In the genomic region with DNA sequence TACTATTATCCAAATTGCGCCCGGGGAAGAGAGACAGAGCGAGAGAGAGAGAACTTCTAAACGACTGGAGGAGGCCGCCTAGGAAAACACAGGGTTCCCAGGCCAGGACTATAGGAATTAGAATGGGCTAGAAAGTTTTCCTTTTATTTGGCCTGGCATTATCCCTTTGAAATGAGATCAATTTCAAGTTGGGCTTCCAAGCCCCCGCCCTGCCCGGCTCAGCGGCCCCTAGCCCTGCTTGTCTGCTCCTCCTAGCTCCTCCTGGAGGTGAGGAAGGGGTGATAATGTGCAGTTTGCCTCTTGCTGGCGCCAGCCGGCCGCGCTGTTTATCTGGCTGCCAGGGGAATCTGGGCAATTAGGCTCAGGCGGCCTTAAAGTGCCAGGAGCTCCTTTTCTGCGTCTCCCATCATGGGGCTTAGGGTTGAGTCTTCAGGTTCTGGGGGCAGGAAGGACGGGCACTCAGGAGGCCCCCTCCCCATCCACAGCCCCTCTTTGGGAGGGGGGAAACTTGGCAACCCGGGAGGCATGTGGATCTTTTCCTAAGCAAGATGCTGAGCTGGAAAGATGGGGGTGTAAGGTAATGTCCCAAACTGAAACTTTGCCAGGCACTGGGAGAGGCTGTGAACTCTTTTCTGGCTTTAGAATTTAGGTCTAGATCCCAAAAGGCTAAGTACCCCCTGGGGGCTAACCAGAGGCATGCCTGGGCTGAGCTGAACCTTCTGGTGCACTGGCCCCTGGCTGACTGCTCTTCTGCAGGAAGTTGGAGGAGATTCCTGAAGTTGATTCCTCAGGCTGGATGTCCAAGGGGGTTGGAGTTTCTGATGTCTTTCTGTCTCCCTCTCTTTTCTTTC, we compare ENCODE assay signal across 1 cellular context.
TF ChIP-seq lines count a peak whose summit lies in the region.

No MANE protein-coding gene starts in this region.

TF ChIP-seq in H1, 55 proteins besides CTCF, POLR2A, EP300 and RAD21 (continued from another document):
- TF ChIP-seq, protein P1, sequence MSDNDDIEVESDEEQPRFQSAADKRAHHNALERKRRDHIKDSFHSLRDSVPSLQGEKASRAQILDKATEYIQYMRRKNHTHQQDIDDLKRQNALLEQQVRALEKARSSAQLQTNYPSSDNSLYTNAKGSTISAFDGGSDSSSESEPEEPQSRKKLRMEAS (IDR thresholded peaks at IDR 0.05): peak; percentile 42; the same call in 1 of the 2 replicates
- TF ChIP-seq ATF2 (IDR thresholded peaks at IDR 0.05; ENCODE audit: low read length): no peak
- peak; percentile 52 for TF ChIP-seq YY1 (IDR thresholded peaks at IDR 0.05; ENCODE audit: low read depth, low read length)
- no peak for TF ChIP-seq BACH1 (IDR thresholded peaks at IDR 0.05; ENCODE audit: low read length)
- TF ChIP-seq TBP (IDR thresholded peaks at IDR 0.05; ENCODE audit: low read depth, low read length): peak; percentile 40; the same call in 1 of the 2 replicates
- no peak for TF ChIP-seq TAF1 (IDR thresholded peaks at IDR 0.05; ENCODE audit: low read depth, low read length)
